In genomic region chr4:15188581-15189539, GRCh38 we compare ENCODE assay signal across 17 cellular contexts.
DNase-seq lines count a peak whose midpoint lies in the region; ATAC-seq, FAIRE-seq and TF ChIP-seq lines count a peak whose summit lies in the region.
"Had no signal": no experiment of that assay in that cellular context is flagged by ENCODE, and none has a peak within 500 bp of the region (broad histone marks: within the 10 kb centered on the region; RNA-seq: fewer than 3 reads in every experiment).

No MANE protein-coding gene starts in this region.

- no peak overlapping the region for H3K4me3 ChIP-seq in psoas muscle
- H3K4me3 ChIP-seq: left ventricle myocardium inferior, tibial artery had no signal

- no peak for DNase-seq in GM12891 (ENCODE audit: insufficient read length, low spot score)
- peak; percentile 76 for DNase-seq in MV-4-11 (lab: John Stamatoyannopoulos, UW)
- DNase-seq in psoas muscle: no peak
- no peak for DNase-seq in NCI-H1694 (lab: John Stamatoyannopoulos, UW)
- no peak for DNase-seq in UCSD-AML1 (lab: John Stamatoyannopoulos, UW; ENCODE audit: unreplicated experiment)
- no peak for DNase-seq in NCI-H446 (lab: John Stamatoyannopoulos, UW)
- DNase-seq: DMS 273 treated with DMSO at 0.1 percent for 48 hours, KBM-7, left ventricle myocardium inferior, natural killer cell, NCI-H1436 treated with DMSO at 0.1 percent for 48 hours, NCI-H524, Right ventricle myocardium superior, tibial artery had no signal

- WGBS in psoas muscle, 3 donors: 63 to 72% (median 69%) methylated on average over 3 of the region's 3 CpGs

- H3K9me3 ChIP-seq in psoas muscle: no peaks in the 10 kb centered on the region
- H3K9me3 ChIP-seq: left ventricle myocardium inferior, tibial artery had no signal

- FAIRE-seq in GM12891 (lab: Jason Lieb, UNC): no peak
- FAIRE-seq: TTC549 had no signal

- H3K27ac ChIP-seq in psoas muscle: no peak overlapping the region
- H3K27ac ChIP-seq: left ventricle myocardium inferior, tibial artery had no signal

- intact Hi-C loops in psoas muscle (cut with DNase I): no loop called here

- H3K4me1 ChIP-seq in psoas muscle: no peaks in the 10 kb centered on the region

- ATAC-seq in GM19372 (IDR thresholded peaks at IDR 0.05; ENCODE audit: low read depth, unreplicated experiment): peak; percentile 74
- peak; percentile 85 for ATAC-seq in HG02885 (IDR thresholded peaks at IDR 0.05; ENCODE audit: poor library complexity, unreplicated experiment)
- ATAC-seq in psoas muscle: no peak
- ATAC-seq: natural killer cell had no signal

- no peak for TF ChIP-seq POLR2A in GM12891 (IDR thresholded peaks at IDR 0.05; ENCODE audit: low read depth, low read length)

- H3K36me3 ChIP-seq in psoas muscle (ENCODE audit: insufficient read depth in 1 of 2, low read depth in 1 of 2): no peaks in the 10 kb centered on the region
- H3K36me3 ChIP-seq: left ventricle myocardium inferior, tibial artery had no signal

- H3K27me3 ChIP-seq in psoas muscle (ENCODE audit: insufficient read depth in 3 of 3, low read length in 2 of 3): peaks cover 0 to 4% (median 0%) of the 10 kb centered on the region in 3 donors
- H3K27me3 ChIP-seq: tibial artery had no signal

- no peak for TF ChIP-seq CTCF in psoas muscle (IDR thresholded peaks at IDR 0.05)

TF ChIP-seq in GM12891, 5 proteins besides CTCF, POLR2A, EP300 and RAD21:
- no peak for TF ChIP-seq PAX5 (IDR thresholded peaks at IDR 0.05; ENCODE audit: insufficient read depth, low read length, severe bottlenecking)
- peak; percentile 74 for TF ChIP-seq SPI1 (IDR thresholded peaks at IDR 0.05; ENCODE audit: low read depth, low read length)
- TF ChIP-seq POLR2AphosphoS5 (IDR thresholded peaks at IDR 0.05; ENCODE audit: low read depth, low read length): no peak

Comparison
In these comparisons a context has a peak if more than half of its experiments do, and no peak if none do; other contexts are left out.
1. ATAC-seq: peak in GM19372 (single experiment) and HG02885 (single experiment); none in psoas muscle (0 of 4).